Comparison of ENCODE assay signal across 9 cellular contexts in genomic region chr17:58351182-58351581, GRCh38. TPM values are rescaled to one million over a fixed set of nuclear protein-coding genes. Genes with fewer than 3 reads are reported as not detected.
DNase-seq lines count a peak whose midpoint lies in the region; ATAC-seq and TF ChIP-seq lines count a peak whose summit lies in the region.
"Had no signal": no experiment of that assay in that cellular context is flagged by ENCODE, and none has a peak within 500 bp of the region (broad histone marks: within the 10 kb centered on the region; RNA-seq: fewer than 3 reads in every experiment).

No MANE protein-coding gene starts in this region.

- H3K4me3 ChIP-seq in astrocyte of the cerebellum (ENCODE audit: low read depth, low read length), result peak overlapping the region; percentile 76
- H3K4me3 ChIP-seq in lung, result peak overlapping the region; percentile 90

- peaks cover 72% of the 10 kb centered on the region for H3K36me3 Mint-ChIP-seq in activated naive CD4-positive, alpha-beta T cell treated with anti-CD3 and anti-CD28 coated beads, Interleukin-2, amount 10 ng/mL, durations not matched to agents 7 days and 5 days
- peaks cover 24% of the 10 kb centered on the region for H3K36me3 Mint-ChIP-seq in type B pancreatic cell

- no peaks in the 10 kb centered on the region for H3K27me3 Mint-ChIP-seq in activated naive CD4-positive, alpha-beta T cell treated with anti-CD3 and anti-CD28 coated beads, Interleukin-2, amount 10 ng/mL, durations not matched to agents 7 days and 5 days
- H3K27me3 Mint-ChIP-seq in type B pancreatic cell, result no peaks in the 10 kb centered on the region

- H3K4me1 ChIP-seq in lung (ENCODE audit: control insufficient read depth in 2 of 2, insufficient read depth in 2 of 2, low read length in 2 of 2), result peaks cover 0 to 7% of the 10 kb centered on the region in 2 donors

- H3K4me3 Mint-ChIP-seq in activated naive CD4-positive, alpha-beta T cell treated with anti-CD3 and anti-CD28 coated beads, Interleukin-2, amount 10 ng/mL, durations not matched to agents 7 days and 5 days, result peak overlapping the region; percentile 100
- peak overlapping the region; percentile 100 for H3K4me3 Mint-ChIP-seq in type B pancreatic cell

- in situ Hi-C loops in astrocyte of the cerebellum (cut with HindIII; ENCODE audit: low sequenced_read_pairs), result no loop called here

- H3K4me1 Mint-ChIP-seq in activated naive CD4-positive, alpha-beta T cell treated with anti-CD3 and anti-CD28 coated beads, Interleukin-2, amount 10 ng/mL, durations not matched to agents 7 days and 5 days, result peaks cover 72% of the 10 kb centered on the region
- peaks cover 12% of the 10 kb centered on the region for H3K4me1 Mint-ChIP-seq in type B pancreatic cell (ENCODE audit: unreplicated experiment)

- no peaks in the 10 kb centered on the region for H3K9me3 ChIP-seq in lung (ENCODE audit: control insufficient read depth in 2 of 2, insufficient read depth in 1 of 2, low read length in 1 of 2)

- peaks cover 12 to 16% of the 10 kb centered on the region in 2 donors for H3K36me3 ChIP-seq in lung (ENCODE audit: control insufficient read depth in 2 of 2, insufficient read depth in 2 of 2, low read length in 2 of 2)

- no peak overlapping the region for H3K27ac ChIP-seq in lung (ENCODE audit: low read depth in 1 of 2, low read length in 1 of 2)

- TF ChIP-seq CTCF in astrocyte of the cerebellum (IDR thresholded peaks at IDR 0.05; ENCODE audit: low read depth, low read length, missing control alignments) (no peak), lung (IDR thresholded peaks at IDR 0.05; ENCODE audit: control extremely low read depth, extremely low read depth) (no peak), type B pancreatic cell (conservative IDR thresholded peaks at IDR 0.05) (no peak)

- ATAC-seq in lung (ENCODE audit: insufficient read depth, low FRiP score) (no peak), HG02970 (IDR thresholded peaks at IDR 0.05; ENCODE audit: low FRiP score, unreplicated experiment) (no peak), HG03139 (IDR thresholded peaks at IDR 0.05; ENCODE audit: unreplicated experiment) (no peak)

- H3K9me3 Mint-ChIP-seq in activated naive CD4-positive, alpha-beta T cell treated with anti-CD3 and anti-CD28 coated beads, Interleukin-2, amount 10 ng/mL, durations not matched to agents 7 days and 5 days, result no peaks in the 10 kb centered on the region
- H3K9me3 Mint-ChIP-seq in type B pancreatic cell, result no peaks in the 10 kb centered on the region

- CTCF ChIA-PET in activated naive CD4-positive, alpha-beta T cell treated with anti-CD3 and anti-CD28 coated beads, Interleukin-2, amount 10 ng/mL, durations not matched to agents 7 days and 5 days (lab: Charles Lee), result interaction anchor here (0.9 to 4.0 kb wide), 11 partner anchors 13 to 75 kb away, joined by 3 to 35 read pairs (median 6); partner anchors contain the start of genes RNF43 and TSPOAP1

- DNase-seq in activated naive CD4-positive, alpha-beta T cell treated with anti-CD3 and anti-CD28 coated beads, Interleukin-2, amount 10 ng/mL, durations not matched to agents 7 days and 5 days, result no peak
- no peak for DNase-seq in activated naive CD4-positive, alpha-beta T cell treated with anti-CD3 and anti-CD28 coated beads, Interleukin-2, amount 50 U/mL, for 16 hours
- no peak for DNase-seq in astrocyte of the cerebellum (ENCODE audit: low read depth)
- no peak for DNase-seq in lung (ENCODE audit: low spot score)
- DNase-seq in type B pancreatic cell (ENCODE audit: extremely low spot score, unreplicated experiment), result no peak
- no peak for DNase-seq in NCI-H1048 (lab: John Stamatoyannopoulos, UW)
- DNase-seq: activated effector memory CD4-positive, alpha-beta T cell treated with anti-CD3 and anti-CD28 coated beads, Interleukin-2, amount 50 U/mL, for 16 hours had no signal

- H3K27ac Mint-ChIP-seq in activated naive CD4-positive, alpha-beta T cell treated with anti-CD3 and anti-CD28 coated beads, Interleukin-2, amount 10 ng/mL, durations not matched to agents 7 days and 5 days, result peak overlapping the region; percentile 98
- H3K27ac Mint-ChIP-seq in type B pancreatic cell, result peak overlapping the region; percentile 97

- no peaks in the 10 kb centered on the region for H3K27me3 ChIP-seq in lung (ENCODE audit: control insufficient read depth, insufficient read depth)

- 56 to 59% methylated on average over 4 of the region's 4 CpGs for whole genome bisulfite sequencing in lung, 2 donors

RNA-seq across cellular contexts. Expression of gene SUPT4H1, which starts 0.8 kb away (rescaled TPM):
- total RNA-seq in lung (10 to 100 TPM; 54.6 to 59.2 TPM), type B pancreatic cell (ENCODE audit: low replicate concordance) (75.7 and 82.9 TPM in 2 replicates)
- polyA plus RNA-seq in lung, result 10 to 100 TPM; 75.5 to 97.5 TPM

RNA-seq across cellular contexts. Expression of gene TSPOAP1, which starts 22.6 kb away (rescaled TPM):
- total RNA-seq in lung (10 to 100 TPM; 19.3 to 23.5 TPM), type B pancreatic cell (ENCODE audit: low replicate concordance) (9.7 and 18.4 TPM in 2 replicates)
- 10 to 100 TPM in 1 of 2 donors, 1 to 10 TPM in 1; 7.0 to 17.1 TPM for polyA plus RNA-seq in lung
